ENCODE assay signal across 9 cellular contexts in the genomic region with DNA sequence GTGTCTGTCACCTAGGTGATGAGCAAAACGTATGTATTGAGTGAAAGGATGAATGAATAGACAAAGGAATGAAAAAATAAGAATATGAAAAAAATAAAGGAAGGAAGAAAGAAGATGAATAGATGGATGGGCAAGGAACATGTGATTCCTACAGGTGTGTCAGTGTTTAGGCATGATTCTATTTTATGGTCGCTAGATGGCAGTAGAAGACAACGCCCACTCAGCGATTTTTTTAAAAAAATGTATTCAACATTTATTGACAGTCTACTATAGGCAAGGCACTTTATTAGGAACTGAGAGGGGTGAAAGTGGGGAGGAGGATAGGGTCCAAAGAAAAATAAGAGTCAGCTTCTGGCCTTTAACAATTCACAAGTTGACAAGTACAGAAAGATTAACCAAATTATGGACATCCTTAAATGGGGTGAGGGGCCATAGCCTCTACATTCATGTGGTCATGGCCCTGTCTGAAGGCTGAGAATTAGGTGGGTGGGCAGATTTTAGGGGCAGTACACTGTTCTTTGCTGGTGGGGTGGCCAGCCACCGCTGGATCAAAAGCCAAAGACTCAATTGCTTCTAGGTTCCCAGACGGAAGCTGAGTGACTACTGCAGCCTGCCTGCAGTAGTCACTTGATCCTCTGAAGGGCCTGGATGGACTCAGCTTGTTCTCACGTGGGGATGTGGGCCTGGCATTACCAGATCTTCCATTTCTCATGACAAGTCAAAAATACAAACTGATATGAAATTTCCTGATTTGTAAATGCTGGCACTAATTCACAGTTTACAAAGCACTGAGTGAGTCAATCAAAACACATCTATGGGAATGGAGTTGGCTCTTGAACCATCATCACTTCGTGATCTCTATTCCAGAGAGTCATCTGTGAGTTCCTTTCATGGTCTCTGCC.
A peak's percentile ranks its signal among the peaks of the same experiment; 100 is the strongest.
DNase-seq lines count a peak whose midpoint lies in the region; ATAC-seq and TF ChIP-seq lines count a peak whose summit lies in the region.
"Had no signal": no experiment of that assay in that cellular context is flagged by ENCODE, and none has a peak within 500 bp of the region (broad histone marks: within the 10 kb centered on the region; RNA-seq: fewer than 3 reads in every experiment).

No MANE protein-coding gene starts in this region.

- peak; percentile 18 for DNase-seq in DMS79 treated with DMSO at 0.1 percent for 48 hours (lab: John Stamatoyannopoulos, UW)
- DNase-seq in DMS79 (lab: John Stamatoyannopoulos, UW) = no peak
- peak; percentile 15 for DNase-seq in HuH-7 (ENCODE audit: low spot score)
- DNase-seq in SHP77 treated with DMSO at 0.1 percent for 48 hours (lab: John Stamatoyannopoulos, UW) = peak; percentile 9
- peak in 1 of 2 donors; percentile 66 for DNase-seq in foreskin fibroblast
- peak; percentile 39 for DNase-seq in superior temporal gyrus (ENCODE audit: extremely low spot score)

- peak; percentile 61 for TF ChIP-seq CTCF in foreskin fibroblast (IDR thresholded peaks at IDR 0.05; ENCODE audit: low read depth, low read length)

- ATAC-seq in HG02852 (IDR thresholded peaks at IDR 0.05; ENCODE audit: unreplicated experiment) (no peak), HG02840 (IDR thresholded peaks at IDR 0.05; ENCODE audit: low FRiP score, unreplicated experiment) (no peak)

- H3K4me3 ChIP-seq in foreskin fibroblast (ENCODE audit: low read depth in 1 of 2, low read length in 2 of 2) = no peak overlapping the region
- H3K4me3 ChIP-seq: BLaER1 treated with 17β-estradiol and CSF1 and Interleukin-3, amounts not matched to agents 10 nM and 100 nM had no signal
